ENCODE assay signal across 14 cellular contexts in genomic region chr3:45559560-45560118, GRCh38. TPM values are rescaled to one million over a fixed set of nuclear protein-coding genes. Genes with fewer than 3 reads are reported as not detected.
DNase-seq lines count a peak whose midpoint lies in the region; ATAC-seq and TF ChIP-seq lines count a peak whose summit lies in the region.
"Had no signal": no experiment of that assay in that cellular context is flagged by ENCODE, and none has a peak within 500 bp of the region (broad histone marks: within the 10 kb centered on the region; RNA-seq: fewer than 3 reads in every experiment).

No MANE protein-coding gene starts in this region.

- no peak for ATAC-seq in GM21526 (IDR thresholded peaks at IDR 0.05; ENCODE audit: low FRiP score, unreplicated experiment)
- ATAC-seq in stimulated activated naive B cell treated with anti-CD40 and anti-IgM and Interleukin-4, amounts not matched to agents 10 μg/mL and 1 μg/mL and 100 μg/mL, for 72 hours (replicated peaks), result no peak
- ATAC-seq: activated naive CD8-positive, alpha-beta T cell treated with anti-CD3 and anti-CD28 coated beads, Interleukin-2, amount 50 U/mL, for 24 hours had no signal

- peak overlapping the region; percentile 81 for H3K27ac Mint-ChIP-seq in neural crest cell (ENCODE audit: unreplicated experiment)
- H3K27ac Mint-ChIP-seq in stimulated activated naive B cell treated with anti-CD40 and anti-IgM and Interleukin-4, amounts not matched to agents 10 μg/mL and 1 μg/mL and 100 μg/mL, for 72 hours, result no peak overlapping the region
- H3K27ac Mint-ChIP-seq: activated CD4-positive, alpha-beta T cell treated with anti-CD3 and anti-CD28 coated beads, Interleukin-2, amount 10 ng/mL, durations not matched to agents 24 days and 14 days; activated naive CD8-positive, alpha-beta T cell treated with anti-CD3 and anti-CD28 coated beads, Interleukin-2, amount 50 U/mL, for 24 hours had no signal

- H3K9me3 ChIP-seq in adrenal gland (replicated peaks in 1 of 3) (no peaks in the 10 kb centered on the region), tibial artery (no peaks in the 10 kb centered on the region)

- peaks cover 14% of the 10 kb centered on the region for H3K4me1 Mint-ChIP-seq in neural crest cell
- peaks cover 11 to 25% of the 10 kb centered on the region in 2 donors for H3K4me1 Mint-ChIP-seq in stimulated activated naive B cell treated with anti-CD40 and anti-IgM and Interleukin-4, amounts not matched to agents 10 μg/mL and 1 μg/mL and 100 μg/mL, for 72 hours
- H3K4me1 Mint-ChIP-seq: activated CD4-positive, alpha-beta T cell treated with anti-CD3 and anti-CD28 coated beads, Interleukin-2, amount 10 ng/mL, durations not matched to agents 24 days and 14 days had no signal

- DNase-seq in adrenal gland (no peak), cardiac septum (ENCODE audit: low spot score) (peak; percentile 49), neural crest cell (ENCODE audit: low read depth, low spot score) (no peak), tibial artery (no peak), hepatic stellate cell (ENCODE audit: low spot score) (no peak), T-helper 2 cell (no peak)
- DNase-seq in stimulated activated naive B cell treated with anti-CD40 and anti-IgM and Interleukin-4, amounts not matched to agents 10 μg/mL and 1 μg/mL and 100 μg/mL, for 72 hours, result no peak
- DNase-seq: activated CD4-positive, alpha-beta T cell treated with anti-CD3 and anti-CD28 coated beads, Interleukin-2, amount 10 ng/mL, durations not matched to agents 24 days and 14 days; activated naive CD8-positive, alpha-beta T cell treated with anti-CD3 and anti-CD28 coated beads, Interleukin-2, amount 50 U/mL, for 24 hours; NCI-H2171; SIG-M5; stimulated activated CD4-positive, alpha-beta T cell treated with anti-CD3 and anti-CD28 coated beads, Interleukin-4, amount 100 ng/mL, for 1 hour; T1000 had no signal

- no peaks in the 10 kb centered on the region for H3K27me3 Mint-ChIP-seq in neural crest cell (ENCODE audit: low read depth)
- no peaks in the 10 kb centered on the region for H3K27me3 Mint-ChIP-seq in stimulated activated naive B cell treated with anti-CD40 and anti-IgM and Interleukin-4, amounts not matched to agents 10 μg/mL and 1 μg/mL and 100 μg/mL, for 72 hours
- H3K27me3 Mint-ChIP-seq: activated CD4-positive, alpha-beta T cell treated with anti-CD3 and anti-CD28 coated beads, Interleukin-2, amount 10 ng/mL, durations not matched to agents 24 days and 14 days; activated naive CD8-positive, alpha-beta T cell treated with anti-CD3 and anti-CD28 coated beads, Interleukin-2, amount 50 U/mL, for 24 hours had no signal

- TF ChIP-seq POLR2A in adrenal gland (IDR thresholded peaks at IDR 0.05), result no peak

- intact Hi-C loops in adrenal gland (cut with DNase I), result no loop called here
- intact Hi-C loops in cardiac septum (cut with DNase I), result no loop called here
- intact Hi-C loops in tibial artery (cut with DNase I; ENCODE audit: low total_unique reads), result no loop called here

- H3K4me1 ChIP-seq in adrenal gland (replicated peaks in 1 of 2) (peaks cover 14 to 25% of the 10 kb centered on the region in 2 donors), tibial artery (peaks cover 0 to 30% (median 15%) of the 10 kb centered on the region in 4 donors)

- H3K4me3 ChIP-seq in adrenal gland, result no peak overlapping the region
- no peak overlapping the region for H3K4me3 ChIP-seq in tibial artery

- H3K27ac ChIP-seq in adrenal gland (peak overlapping the region; percentile 11 to 85 (median 69)), tibial artery (peak overlapping the region; percentile 65 to 67)

- H3K4me3 Mint-ChIP-seq in neural crest cell, result no peak overlapping the region
- H3K4me3 Mint-ChIP-seq in stimulated activated naive B cell treated with anti-CD40 and anti-IgM and Interleukin-4, amounts not matched to agents 10 μg/mL and 1 μg/mL and 100 μg/mL, for 72 hours, result no peak overlapping the region
- H3K4me3 Mint-ChIP-seq: activated CD4-positive, alpha-beta T cell treated with anti-CD3 and anti-CD28 coated beads, Interleukin-2, amount 10 ng/mL, durations not matched to agents 24 days and 14 days; activated naive CD8-positive, alpha-beta T cell treated with anti-CD3 and anti-CD28 coated beads, Interleukin-2, amount 50 U/mL, for 24 hours had no signal

- peaks cover 15% of the 10 kb centered on the region for H3K36me3 Mint-ChIP-seq in neural crest cell (ENCODE audit: low read depth)
- H3K36me3 Mint-ChIP-seq in stimulated activated naive B cell treated with anti-CD40 and anti-IgM and Interleukin-4, amounts not matched to agents 10 μg/mL and 1 μg/mL and 100 μg/mL, for 72 hours, result peaks cover 9 to 17% of the 10 kb centered on the region in 2 donors

- H3K27me3 ChIP-seq in adrenal gland, result no peaks in the 10 kb centered on the region
- no peaks in the 10 kb centered on the region for H3K27me3 ChIP-seq in tibial artery

- H3K9me3 Mint-ChIP-seq in neural crest cell, result peaks cover 13% of the 10 kb centered on the region
- no peaks in the 10 kb centered on the region for H3K9me3 Mint-ChIP-seq in stimulated activated naive B cell treated with anti-CD40 and anti-IgM and Interleukin-4, amounts not matched to agents 10 μg/mL and 1 μg/mL and 100 μg/mL, for 72 hours
- H3K9me3 Mint-ChIP-seq: activated CD4-positive, alpha-beta T cell treated with anti-CD3 and anti-CD28 coated beads, Interleukin-2, amount 10 ng/mL, durations not matched to agents 24 days and 14 days had no signal

- H3K36me3 ChIP-seq in adrenal gland (replicated peaks in 1 of 2) (no peaks in the 10 kb centered on the region), tibial artery (no peaks in the 10 kb centered on the region)

- 63 to 71% (median 66%) methylated on average over 9 to 10 of the region's 10 CpGs for WGBS in adrenal gland, 4 donors

- TF ChIP-seq CTCF in adrenal gland (IDR thresholded peaks at IDR 0.05) (no peak), neural crest cell (conservative IDR thresholded peaks at IDR 0.05) (no peak), tibial artery (IDR thresholded peaks at IDR 0.05) (no peak)

RNA-seq across cellular contexts. Expression of gene LIMD1, which starts 34.9 kb away (rescaled TPM):
- total RNA-seq in adrenal gland (10 to 100 TPM in 7 of 8 donors, 1 to 10 TPM in 1; 8.1 to 27.2 (median 20.6) TPM), cardiac septum (30.5 TPM), neural crest cell (41.8 and 44.4 TPM in 2 replicates)
- polyA plus RNA-seq in adrenal gland, result 1 to 10 TPM; 2.0 to 8.3 (median 5.6) TPM
